7 cellular contexts compared by ENCODE assay signal in genomic region chr3:18758047-18758704, GRCh38.
DNase-seq lines count a peak whose midpoint lies in the region; ATAC-seq, FAIRE-seq and TF ChIP-seq lines count a peak whose summit lies in the region.

No MANE protein-coding gene starts in this region.

- no peak overlapping the region for H3K4me3 Mint-ChIP-seq in activated naive CD4-positive, alpha-beta T cell treated with anti-CD3 and anti-CD28 coated beads, Interleukin-2, amount 10 ng/mL, durations not matched to agents 7 days and 5 days

- intact Hi-C loops in tibial artery (cut with DNase I; ENCODE audit: low total_unique reads) = no loop called here

- in situ Hi-C loops in G401 (cut with HindIII; ENCODE audit: low sequenced_read_pairs) = no loop called here

- CTCF ChIA-PET in activated naive CD4-positive, alpha-beta T cell treated with anti-CD3 and anti-CD28 coated beads, Interleukin-2, amount 10 ng/mL, durations not matched to agents 7 days and 5 days (lab: Charles Lee) = interaction anchor here (0.6 to 3.7 kb wide), 39 partner anchors 9 to 404 kb away, joined by 3 to 62 read pairs (median 4); no protein-coding TSS in a partner anchor

- peak; percentile 10 for DNase-seq in G401 (ENCODE audit: low spot score)
- peak; percentile 91 for DNase-seq in NCI-H748 treated with DMSO at 0.1 percent for 48 hours (lab: John Stamatoyannopoulos, UW)
- peak; percentile 26 for DNase-seq in activated naive CD4-positive, alpha-beta T cell treated with anti-CD3 and anti-CD28 coated beads, Interleukin-2, amount 10 ng/mL, durations not matched to agents 7 days and 5 days
- DNase-seq in tibial artery = no peak

- no peak overlapping the region for H3K27ac ChIP-seq in tibial artery

- peak; percentile 99 for FAIRE-seq in islet of Langerhans (lab: Jason Lieb, UNC)

- H3K9me3 ChIP-seq in tibial artery = no peaks in the 10 kb centered on the region

- H3K36me3 Mint-ChIP-seq in activated naive CD4-positive, alpha-beta T cell treated with anti-CD3 and anti-CD28 coated beads, Interleukin-2, amount 10 ng/mL, durations not matched to agents 7 days and 5 days = peaks cover 12% of the 10 kb centered on the region

- H3K4me1 Mint-ChIP-seq in activated naive CD4-positive, alpha-beta T cell treated with anti-CD3 and anti-CD28 coated beads, Interleukin-2, amount 10 ng/mL, durations not matched to agents 7 days and 5 days = peaks cover 38% of the 10 kb centered on the region

- no peaks in the 10 kb centered on the region for H3K9me3 Mint-ChIP-seq in activated naive CD4-positive, alpha-beta T cell treated with anti-CD3 and anti-CD28 coated beads, Interleukin-2, amount 10 ng/mL, durations not matched to agents 7 days and 5 days

- H3K27me3 ChIP-seq in tibial artery = no peaks in the 10 kb centered on the region

- H3K4me1 ChIP-seq in tibial artery = no peaks in the 10 kb centered on the region

- peak; percentile 85 for ATAC-seq in GM19397 (IDR thresholded peaks at IDR 0.05; ENCODE audit: unreplicated experiment)
- peak; percentile 90 for ATAC-seq in HG03342 (IDR thresholded peaks at IDR 0.05; ENCODE audit: unreplicated experiment)

- peak; percentile 24 to 32 for TF ChIP-seq CTCF in tibial artery (IDR thresholded peaks at IDR 0.05)

- no peaks in the 10 kb centered on the region for H3K27me3 Mint-ChIP-seq in activated naive CD4-positive, alpha-beta T cell treated with anti-CD3 and anti-CD28 coated beads, Interleukin-2, amount 10 ng/mL, durations not matched to agents 7 days and 5 days

- H3K4me3 ChIP-seq in tibial artery = no peak overlapping the region

- peak overlapping the region; percentile 6 for H3K27ac Mint-ChIP-seq in activated naive CD4-positive, alpha-beta T cell treated with anti-CD3 and anti-CD28 coated beads, Interleukin-2, amount 10 ng/mL, durations not matched to agents 7 days and 5 days

- no peaks in the 10 kb centered on the region for H3K36me3 ChIP-seq in tibial artery

Comparison
In these comparisons a context has a peak if more than half of its experiments do, and no peak if none do; other contexts are left out.
1. DNase-seq: peak in G401 (single experiment), NCI-H748 treated with DMSO at 0.1 percent for 48 hours (single experiment) and activated naive CD4-positive, alpha-beta T cell treated with anti-CD3 and anti-CD28 coated beads, Interleukin-2, amount 10 ng/mL, durations not matched to agents 7 days and 5 days (single experiment); none in tibial artery (0 of 2).